In the genomic region with DNA sequence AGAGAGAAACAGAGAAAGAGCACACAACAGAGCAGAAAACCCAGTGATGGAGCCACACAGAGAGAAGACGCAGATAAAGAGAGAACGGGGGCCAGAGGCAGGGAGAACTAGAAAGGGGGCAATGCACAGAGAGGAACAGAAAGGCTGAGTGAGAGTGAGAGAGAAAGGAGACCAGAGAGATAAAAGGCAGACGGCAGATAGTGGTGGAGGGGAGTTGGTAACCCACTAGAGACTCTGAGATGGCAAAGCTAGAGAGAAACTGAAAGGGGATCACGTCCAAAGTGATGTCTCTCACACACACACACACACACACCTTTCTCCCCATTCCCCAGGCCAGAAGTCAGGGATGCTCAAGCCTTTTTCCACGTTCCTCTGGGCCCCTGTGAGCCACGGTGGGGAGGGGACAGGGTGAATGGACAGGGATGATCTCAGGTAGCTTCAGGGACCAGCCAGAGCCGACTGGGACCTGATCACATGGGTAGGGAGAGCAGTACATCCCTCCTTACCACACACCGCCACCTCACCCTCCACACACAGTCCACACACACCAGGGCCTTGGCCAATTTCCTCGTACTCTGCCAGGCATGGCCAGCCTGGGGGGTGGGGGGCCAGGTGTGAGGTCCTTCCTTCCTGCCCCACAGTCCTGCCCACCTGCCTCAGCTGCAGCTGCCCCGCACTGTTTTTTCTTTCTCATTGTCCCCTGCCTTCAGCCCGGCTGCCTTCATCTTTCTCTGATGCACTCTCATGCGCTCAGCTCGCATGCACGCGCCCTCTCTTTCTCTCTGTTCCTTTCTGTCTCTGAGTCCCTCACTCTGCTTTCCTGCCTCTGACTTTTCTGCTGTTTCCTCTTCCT, we compare ENCODE assay signal across 12 cellular contexts. TPM values are rescaled to one million over a fixed set of nuclear protein-coding genes. Genes with fewer than 3 reads are reported as not detected.
DNase-seq lines count a peak whose midpoint lies in the region; ATAC-seq and TF ChIP-seq lines count a peak whose summit lies in the region.
"Had no signal": no experiment of that assay in that cellular context is flagged by ENCODE, and none has a peak within 500 bp of the region (broad histone marks: within the 10 kb centered on the region; RNA-seq: fewer than 3 reads in every experiment).

No MANE protein-coding gene starts in this region.

- peaks cover 2% of the 10 kb centered on the region for H3K27me3 Mint-ChIP-seq in activated CD8-positive, alpha-beta memory T cell treated with anti-CD3 and anti-CD28 coated beads, Interleukin-2, amount 10 ng/mL, durations not matched to agents 7 days and 5 days
- H3K27me3 Mint-ChIP-seq in activated T-helper 17 cell treated with anti-CD3 and anti-CD28 coated beads, Interleukin-2, amount 50 U/mL, for 72 hours, result no peaks in the 10 kb centered on the region
- H3K27me3 Mint-ChIP-seq: central memory CD8-positive, alpha-beta T cell had no signal

- H3F3A ChIP-seq in PC-9 (ENCODE audit: insufficient read depth, low read depth), result no peaks in the 10 kb centered on the region

- H3K4me3 ChIP-seq in BE2C (ENCODE audit: low read depth, low read length) (no peak overlapping the region), sigmoid colon (no peak overlapping the region), PC-9 (no peak overlapping the region)

- H3K4me3 Mint-ChIP-seq in activated CD8-positive, alpha-beta memory T cell treated with anti-CD3 and anti-CD28 coated beads, Interleukin-2, amount 10 ng/mL, durations not matched to agents 7 days and 5 days, result peak overlapping the region; percentile 7
- no peak overlapping the region for H3K4me3 Mint-ChIP-seq in activated T-helper 17 cell treated with anti-CD3 and anti-CD28 coated beads, Interleukin-2, amount 50 U/mL, for 72 hours
- H3K4me3 Mint-ChIP-seq in stimulated activated effector memory CD8-positive, alpha-beta T cell treated with anti-CD3 and anti-CD28 coated beads, Interleukin-12 subunit alpha, Interleukin-12 subunit beta, amount 100 ng/mL, for 72 hours, result peak overlapping the region; percentile 6
- H3K4me3 Mint-ChIP-seq: central memory CD8-positive, alpha-beta T cell had no signal

- TF ChIP-seq CTCF in BE2C (IDR thresholded peaks at IDR 0.05; ENCODE audit: low read depth, low read length) (no peak), sigmoid colon (IDR thresholded peaks at IDR 0.05) (no peak), PC-9 (conservative IDR thresholded peaks at IDR 0.05) (no peak)

- ATAC-seq in activated CD8-positive, alpha-beta memory T cell treated with anti-CD3 and anti-CD28 coated beads, Interleukin-2, amount 10 ng/mL, durations not matched to agents 7 days and 5 days, result peak; percentile 62
- no peak for ATAC-seq in activated T-helper 17 cell treated with anti-CD3 and anti-CD28 coated beads, Interleukin-2, amount 50 U/mL, for 72 hours (replicated peaks)
- ATAC-seq in stimulated activated effector memory CD8-positive, alpha-beta T cell treated with anti-CD3 and anti-CD28 coated beads, Interleukin-12 subunit alpha, Interleukin-12 subunit beta, amount 100 ng/mL, for 72 hours, result peak; percentile 60

- BruUV-seq in PC-9 (replicated peaks; lab: Mats Ljungman, UMichigan), result no TSS peak

- no peaks in the 10 kb centered on the region for H4K20me1 ChIP-seq in PC-9 (ENCODE audit: insufficient read depth)

- no peaks in the 10 kb centered on the region for H3K79me2 ChIP-seq in PC-9 (ENCODE audit: low read depth)

- CTCF ChIA-PET in activated CD8-positive, alpha-beta memory T cell treated with anti-CD3 and anti-CD28 coated beads, Interleukin-2, amount 10 ng/mL, durations not matched to agents 7 days and 5 days (lab: Charles Lee), result interaction anchor here (0.9 to 2.8 kb wide), 3 partner anchors 28 to 65 kb away, joined by 3 to 8 read pairs (median 4); no protein-coding TSS in a partner anchor
- CTCF ChIA-PET in PC-9 (lab: Charles Lee), result no interaction called here

- H3K4me2 ChIP-seq in PC-9, result no peak overlapping the region

- H3K36me3 Mint-ChIP-seq in activated CD8-positive, alpha-beta memory T cell treated with anti-CD3 and anti-CD28 coated beads, Interleukin-2, amount 10 ng/mL, durations not matched to agents 7 days and 5 days, result no peaks in the 10 kb centered on the region
- H3K36me3 Mint-ChIP-seq in activated T-helper 17 cell treated with anti-CD3 and anti-CD28 coated beads, Interleukin-2, amount 50 U/mL, for 72 hours (ENCODE audit: low read depth), result no peaks in the 10 kb centered on the region
- H3K36me3 Mint-ChIP-seq in stimulated activated effector memory CD8-positive, alpha-beta T cell treated with anti-CD3 and anti-CD28 coated beads, Interleukin-12 subunit alpha, Interleukin-12 subunit beta, amount 100 ng/mL, for 72 hours, result no peaks in the 10 kb centered on the region

- TF ChIP-seq POLR2A in sigmoid colon (IDR thresholded peaks at IDR 0.05), result no peak

- no peak for TF ChIP-seq EP300 in sigmoid colon (IDR thresholded peaks at IDR 0.05)

- H3K9me3 Mint-ChIP-seq in activated CD8-positive, alpha-beta memory T cell treated with anti-CD3 and anti-CD28 coated beads, Interleukin-2, amount 10 ng/mL, durations not matched to agents 7 days and 5 days (ENCODE audit: low read depth), result no peaks in the 10 kb centered on the region
- H3K9me3 Mint-ChIP-seq in activated T-helper 17 cell treated with anti-CD3 and anti-CD28 coated beads, Interleukin-2, amount 50 U/mL, for 72 hours, result no peaks in the 10 kb centered on the region
- H3K9me3 Mint-ChIP-seq in stimulated activated effector memory CD8-positive, alpha-beta T cell treated with anti-CD3 and anti-CD28 coated beads, Interleukin-12 subunit alpha, Interleukin-12 subunit beta, amount 100 ng/mL, for 72 hours, result no peaks in the 10 kb centered on the region
- H3K9me3 Mint-ChIP-seq: central memory CD8-positive, alpha-beta T cell had no signal

- WGBS in sigmoid colon, 2 donors, result 38 to 56% methylated on average over 15 of the region's 15 CpGs

- H3K9me2 ChIP-seq in PC-9 (ENCODE audit: insufficient read depth), result no peaks in the 10 kb centered on the region

- peaks cover 22% of the 10 kb centered on the region for H3K4me1 Mint-ChIP-seq in activated CD8-positive, alpha-beta memory T cell treated with anti-CD3 and anti-CD28 coated beads, Interleukin-2, amount 10 ng/mL, durations not matched to agents 7 days and 5 days
- H3K4me1 Mint-ChIP-seq in activated T-helper 17 cell treated with anti-CD3 and anti-CD28 coated beads, Interleukin-2, amount 50 U/mL, for 72 hours, result peaks cover 24% of the 10 kb centered on the region
- H3K4me1 Mint-ChIP-seq in stimulated activated effector memory CD8-positive, alpha-beta T cell treated with anti-CD3 and anti-CD28 coated beads, Interleukin-12 subunit alpha, Interleukin-12 subunit beta, amount 100 ng/mL, for 72 hours, result peaks cover 33% of the 10 kb centered on the region

- H3K36me3 ChIP-seq in BE2C, result no peaks in the 10 kb centered on the region
- H3K36me3 ChIP-seq in sigmoid colon, result no peaks in the 10 kb centered on the region
- H3K36me3 ChIP-seq in PC-9 (ENCODE audit: low read depth), result no peaks in the 10 kb centered on the region

- H3K27me3 ChIP-seq in BE2C (no peaks in the 10 kb centered on the region), sigmoid colon (peaks cover 5 to 60% (median 37%) of the 10 kb centered on the region in 3 donors), PC-9 (ENCODE audit: insufficient read depth, low read depth) (peaks cover 47% of the 10 kb centered on the region)

- DNase-seq in activated CD8-positive, alpha-beta memory T cell treated with anti-CD3 and anti-CD28 coated beads, Interleukin-2, amount 10 ng/mL, durations not matched to agents 7 days and 5 days, result peak; percentile 47
- DNase-seq in activated CD8-positive, alpha-beta memory T cell treated with anti-CD3 and anti-CD28 coated beads for 24 hours, result no peak
- peak; percentile 90 for DNase-seq in NCI-H146 (lab: John Stamatoyannopoulos, UW)
- DNase-seq in stimulated activated effector memory CD8-positive, alpha-beta T cell treated with anti-CD3 and anti-CD28 coated beads, Interleukin-12 subunit alpha, Interleukin-12 subunit beta, amount 100 ng/mL, for 72 hours (ENCODE audit: low spot score in 2 of 2), result no peak
- DNase-seq in BE2C, result no peak
- no peak for DNase-seq in sigmoid colon
- DNase-seq in PC-9, result no peak
- DNase-seq: activated CD8-positive, alpha-beta memory T cell treated with anti-CD3 and anti-CD28 coated beads, Interleukin-2, amount 50 U/mL, for 4 hours; stimulated activated CD4-positive, alpha-beta T cell treated with anti-CD3 and anti-CD28 coated beads, Interleukin-15, amount 100 ng/mL, for 24 hours had no signal

- POLR2A ChIA-PET in PC-9 (lab: Charles Lee; ENCODE audit: unreplicated experiment), result no interaction called here

- H3K9me3 ChIP-seq in BE2C, result no peaks in the 10 kb centered on the region
- H3K9me3 ChIP-seq in sigmoid colon, result no peaks in the 10 kb centered on the region
- H3K9me3 ChIP-seq in PC-9 (ENCODE audit: insufficient read depth, low read depth), result no peaks in the 10 kb centered on the region

- H3K27ac Mint-ChIP-seq in activated CD8-positive, alpha-beta memory T cell treated with anti-CD3 and anti-CD28 coated beads, Interleukin-2, amount 10 ng/mL, durations not matched to agents 7 days and 5 days, result peak overlapping the region; percentile 44
- H3K27ac Mint-ChIP-seq in activated T-helper 17 cell treated with anti-CD3 and anti-CD28 coated beads, Interleukin-2, amount 50 U/mL, for 72 hours, result peak overlapping the region; percentile 31
- peak overlapping the region; percentile 83 for H3K27ac Mint-ChIP-seq in stimulated activated effector memory CD8-positive, alpha-beta T cell treated with anti-CD3 and anti-CD28 coated beads, Interleukin-12 subunit alpha, Interleukin-12 subunit beta, amount 100 ng/mL, for 72 hours

- H3K27ac ChIP-seq in sigmoid colon (no peak overlapping the region), PC-9 (no peak overlapping the region)
- H3K27ac ChIP-seq: C4-2B had no signal

- peaks cover 11% of the 10 kb centered on the region for H3K4me1 ChIP-seq in BE2C
- no peaks in the 10 kb centered on the region for H3K4me1 ChIP-seq in sigmoid colon
- H3K4me1 ChIP-seq in PC-9 (replicated peaks; ENCODE audit: insufficient read depth), result no peaks in the 10 kb centered on the region

- no peak overlapping the region for H2AFZ ChIP-seq in PC-9

- intact Hi-C loops in sigmoid colon (cut with DNase I) (no loop called here), PC-9 (cut with micrococcal nuclease; ENCODE audit: unreplicated experiment) (no loop called here)

RNA-seq across cellular contexts. Expression of a gene that starts 22.5 kb away (rescaled TPM):
- 10 to 100 TPM; 17.7 to 40.4 TPM for total RNA-seq in activated CD8-positive, alpha-beta memory T cell treated with anti-CD3 and anti-CD28 coated beads, Interleukin-2, amount 10 ng/mL, durations not matched to agents 7 days and 5 days
- total RNA-seq in activated T-helper 17 cell treated with anti-CD3 and anti-CD28 coated beads, Interleukin-2, amount 50 U/mL, for 72 hours, result 10 to 100 TPM; 33.1 to 95.9 TPM
- polyA plus RNA-seq in BE2C (2012; ENCODE audit: insufficient read depth, insufficient read length, low read depth), result 3.4 TPM
- total RNA-seq in sigmoid colon, result 1 to 10 TPM; 1.2 to 3.0 (median 2.5) TPM
- polyA plus RNA-seq in sigmoid colon, result 10 to 100 TPM in 1 of 3 donors, 1 to 10 TPM in 1, under 1 TPM in 1; 0.60 to 19.0 (median 1.6) TPM
- 2.9 and 3.5 TPM in 2 replicates for total RNA-seq in PC-9 (2021)

Comparison
In these comparisons a context has a peak if more than half of its experiments do, and no peak if none do; other contexts are left out.
1. DNase-seq: peak in activated CD8-positive, alpha-beta memory T cell treated with anti-CD3 and anti-CD28 coated beads, Interleukin-2, amount 10 ng/mL, durations not matched to agents 7 days and 5 days (single experiment) and NCI-H146 (single experiment); none in activated CD8-positive, alpha-beta memory T cell treated with anti-CD3 and anti-CD28 coated beads for 24 hours (single experiment), stimulated activated effector memory CD8-positive, alpha-beta T cell treated with anti-CD3 and anti-CD28 coated beads, Interleukin-12 subunit alpha, Interleukin-12 subunit beta, amount 100 ng/mL, for 72 hours (0 of 2), BE2C (single experiment), sigmoid colon (single experiment) and PC-9 (0 of 2).
2. H3K27ac Mint-ChIP-seq: peak in every context shown above with its lines; median percentile 83 in stimulated activated effector memory CD8-positive, alpha-beta T cell treated with anti-CD3 and anti-CD28 coated beads, Interleukin-12 subunit alpha, Interleukin-12 subunit beta, amount 100 ng/mL, for 72 hours; 44 in activated CD8-positive, alpha-beta memory T cell treated with anti-CD3 and anti-CD28 coated beads, Interleukin-2, amount 10 ng/mL, durations not matched to agents 7 days and 5 days; 31 in activated T-helper 17 cell treated with anti-CD3 and anti-CD28 coated beads, Interleukin-2, amount 50 U/mL, for 72 hours.